In genomic region chr15:77821188-77821958, GRCh38 we compare ENCODE assay signal across 8 cellular contexts.
DNase-seq lines count a peak whose midpoint lies in the region; ATAC-seq, FAIRE-seq and TF ChIP-seq lines count a peak whose summit lies in the region.

No MANE protein-coding gene starts in this region.

- no TSS peak for BruUV-seq in IMR-90 (replicated peaks; lab: Mats Ljungman, UMichigan)

- H3K9me1 ChIP-seq in IMR-90 (ENCODE audit: insufficient read depth, low read length): no peaks in the 10 kb centered on the region

- no peak overlapping the region for H3K27ac Mint-ChIP-seq in T-helper 17 cell

- TF ChIP-seq POLR2A in IMR-90 (IDR thresholded peaks at IDR 0.05; ENCODE audit: low read depth, low read length): no peak

- H2AK5ac ChIP-seq in IMR-90 (ENCODE audit: low read depth, low read length): no peak overlapping the region

- H3K9me3 ChIP-seq in IMR-90 (ENCODE audit: control insufficient read depth, insufficient read depth, low read length) (no peaks in the 10 kb centered on the region), T-helper 17 cell (ENCODE audit: control insufficient read depth, low read length, poor library complexity, severe bottlenecking) (no peaks in the 10 kb centered on the region)

- peaks cover 3% of the 10 kb centered on the region for H3K36me3 Mint-ChIP-seq in T-helper 17 cell (ENCODE audit: low read depth)

- no peak overlapping the region for H2AK9ac ChIP-seq in IMR-90 (replicated peaks; ENCODE audit: low read depth, low read length, poor library complexity)

- H3K56ac ChIP-seq in IMR-90 (ENCODE audit: extremely low read depth, insufficient read depth, low read length): no peak overlapping the region

- no peak overlapping the region for H4K5ac ChIP-seq in IMR-90 (ENCODE audit: low read depth, low read length)

- no peak overlapping the region for H2BK20ac ChIP-seq in IMR-90 (ENCODE audit: low read depth, low read length)

- H2BK120ac ChIP-seq in IMR-90 (ENCODE audit: low read depth, low read length): no peak overlapping the region

- 0 out of 2 replicates have a peak, but pooled peaks cover 3% of the 10 kb centered on the region for H4K20me1 ChIP-seq in IMR-90 (ENCODE audit: insufficient read depth, low read length)

- no peak overlapping the region for H3K4me3 ChIP-seq in IMR-90 (ENCODE audit: insufficient read depth, low read depth, low read length)
- H3K4me3 ChIP-seq in bronchial epithelial cell (ENCODE audit: low read depth, low read length): no peak overlapping the region

- H3K79me1 ChIP-seq in IMR-90 (ENCODE audit: low read depth in 1 of 2, low read length in 2 of 2): no peaks in the 10 kb centered on the region

- H3K9ac ChIP-seq in IMR-90 (ENCODE audit: low read depth, low read length): no peak overlapping the region

- ATAC-seq in IMR-90 (ENCODE audit: low read depth): peak; percentile 94
- no peak for ATAC-seq in T-helper 17 cell

- H3K36me3 ChIP-seq in IMR-90 (ENCODE audit: control insufficient read depth, insufficient read depth, low read length): no peaks in the 10 kb centered on the region
- no peaks in the 10 kb centered on the region for H3K36me3 ChIP-seq in bronchial epithelial cell (ENCODE audit: control insufficient read depth, insufficient read depth, low read length)

- CTCF ChIA-PET in IMR-90 (lab: Yijun Ruan, JAX): interaction anchor here (0.5 to 2.4 kb wide), 7 partner anchors 8 to 881 kb away, joined by 3 to 19 read pairs (median 3); partner anchors contain the start of gene LINGO1

- H3K27me3 ChIP-seq in IMR-90 (ENCODE audit: control insufficient read depth, insufficient read depth, low read length) (peaks cover 83% of the 10 kb centered on the region), bronchial epithelial cell (ENCODE audit: control insufficient read depth, insufficient read depth, low read length) (peaks cover 23% of the 10 kb centered on the region)

- TF ChIP-seq RAD21 in IMR-90 (IDR thresholded peaks at IDR 0.05; ENCODE audit: low read length): peak; percentile 72

- no peak overlapping the region for H3K23ac ChIP-seq in IMR-90 (ENCODE audit: low read depth, low read length)

- DNase-seq in ELF-1 (ENCODE audit: low read depth, low spot score) (peak; percentile 78), IMR-90 (peak; percentile 47), RPMI8226 (peak; percentile 78), bronchial epithelial cell (ENCODE audit: low read depth) (peak; percentile 42), kidney glomerular epithelial cell (lab: John Stamatoyannopoulos, UW) (peak; percentile 24), T-helper 17 cell (no peak)
- DNase-seq in stimulated activated CD8-positive, alpha-beta memory T cell treated with anti-CD3 and anti-CD28 coated beads, Interleukin-4, amount 100 ng/mL, for 48 hours: peak; percentile 68
- DNase-seq in activated effector memory CD4-positive, alpha-beta T cell treated with anti-CD3 and anti-CD28 coated beads, Interleukin-2, amount 50 U/mL, for 16 hours: no peak

- no peak overlapping the region for H3K4ac ChIP-seq in IMR-90 (ENCODE audit: low read depth, low read length)

- H4K8ac ChIP-seq in IMR-90 (ENCODE audit: low read depth in 2 of 2, low read length in 2 of 2): no peak overlapping the region

- WGBS in IMR-90 (ENCODE audit: extremely low coverage in 2 of 2, insufficient read length in 1 of 2), 2 experiments: 36% methylated on average over 10 of the region's 12 CpGs; no CpG with 5 or more reads in 1 of the 2 experiments

- H3K4me1 Mint-ChIP-seq in T-helper 17 cell: peaks cover 9% of the 10 kb centered on the region

- H2BK5ac ChIP-seq in IMR-90 (ENCODE audit: low read depth, low read length, poor library complexity, severe bottlenecking): no peak overlapping the region

- no peak overlapping the region for H3K4me3 Mint-ChIP-seq in T-helper 17 cell

- no peak overlapping the region for H2AFZ ChIP-seq in IMR-90 (replicated peaks; ENCODE audit: low read length, poor library complexity)

- intact Hi-C loops in IMR-90 (cut with micrococcal nuclease): loop anchor here (1.0 kb wide), 1 partner anchor 188 kb away; no protein-coding TSS in a partner anchor

- H3K14ac ChIP-seq in IMR-90 (replicated peaks; ENCODE audit: low read depth, low read length): no peak overlapping the region

- peak; percentile 73 for TF ChIP-seq CTCF in IMR-90 (conservative IDR thresholded peaks at IDR 0.05; ENCODE audit: low read depth, low read length)
- peak; percentile 89 for TF ChIP-seq CTCF in bronchial epithelial cell (IDR thresholded peaks at IDR 0.05; ENCODE audit: insufficient read depth, low read length, severe bottlenecking)

- FAIRE-seq in bronchial epithelial cell (lab: Jason Lieb, UNC): peak; percentile 7

- H3K18ac ChIP-seq in IMR-90 (ENCODE audit: low read depth, low read length): no peak overlapping the region

- H3K27me3 Mint-ChIP-seq in T-helper 17 cell: peaks cover 67% of the 10 kb centered on the region

- no peak overlapping the region for H4K91ac ChIP-seq in IMR-90 (ENCODE audit: insufficient read depth, low read depth, low read length)

- in situ Hi-C loops in IMR-90 (cut with MboI; ENCODE audit: low sequenced_read_pairs): no loop called here

- dilution Hi-C loops in IMR-90 (cut with HindIII; ENCODE audit: low sequenced_read_pairs, unreplicated experiment): no loop called here

- POLR2A ChIA-PET in IMR-90 (lab: Charles Lee; ENCODE audit: unreplicated experiment): no interaction called here

- no peak overlapping the region for H2BK15ac ChIP-seq in IMR-90 (ENCODE audit: low read depth, low read length)

- no peak overlapping the region for H3K27ac ChIP-seq in IMR-90 (ENCODE audit: insufficient read depth, low read length)

- no peaks in the 10 kb centered on the region for H3K4me1 ChIP-seq in IMR-90 (ENCODE audit: control insufficient read depth, insufficient read depth, low read length)

- H3K4me2 ChIP-seq in IMR-90 (ENCODE audit: low read depth, low read length): no peak overlapping the region

TF ChIP-seq in IMR-90, 13 proteins besides CTCF, POLR2A, EP300 and RAD21:
- TF ChIP-seq SMC3 (IDR thresholded peaks at IDR 0.05; ENCODE audit: low read depth, low read length) (peak; percentile 64), RFX5 (IDR thresholded peaks at IDR 0.05; ENCODE audit: low read depth, low read length) (no peak)

Comparison
In these comparisons a context has a peak if more than half of its experiments do, and no peak if none do; other contexts are left out.
1. DNase-seq: peak in ELF-1 (single experiment), IMR-90 (single experiment), RPMI8226 (single experiment), bronchial epithelial cell (single experiment), kidney glomerular epithelial cell (single experiment) and stimulated activated CD8-positive, alpha-beta memory T cell treated with anti-CD3 and anti-CD28 coated beads, Interleukin-4, amount 100 ng/mL, for 48 hours (single experiment); none in T-helper 17 cell (0 of 3) and activated effector memory CD4-positive, alpha-beta T cell treated with anti-CD3 and anti-CD28 coated beads, Interleukin-2, amount 50 U/mL, for 16 hours (single experiment).